Comparison of ENCODE assay signal across 22 cellular contexts in the genomic region with DNA sequence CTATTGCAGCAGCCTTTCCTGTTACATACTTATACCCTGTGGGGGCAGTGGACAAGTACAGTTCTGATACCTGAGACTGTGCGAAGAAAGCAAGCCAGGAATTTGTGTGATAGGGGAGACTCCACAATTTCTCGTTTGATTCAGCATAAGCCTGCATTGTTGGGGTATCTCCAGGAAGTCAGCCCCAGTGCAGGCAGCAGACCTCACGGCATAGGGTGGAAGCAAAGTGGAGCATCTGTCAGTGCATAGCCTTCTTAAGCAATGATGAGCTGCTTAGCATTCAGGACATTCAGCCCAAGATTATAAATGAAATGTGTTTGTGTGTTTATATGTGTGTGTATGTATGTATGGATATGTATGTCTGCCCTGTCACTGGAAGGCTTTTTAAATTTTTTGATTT.
"Had no signal": no experiment of that assay in that cellular context is flagged by ENCODE, and none has a peak within 500 bp of the region (broad histone marks: within the 10 kb centered on the region; RNA-seq: fewer than 3 reads in every experiment).

No MANE protein-coding gene starts in this region.

- FAIRE-seq: endothelial cell of umbilical vein, frontal cortex, islet of Langerhans, keratinocyte had no signal

- H3K27me3 ChIP-seq: dorsolateral prefrontal cortex, esophagus muscularis mucosa, foreskin keratinocyte, gastroesophageal sphincter, heart left ventricle, left lung had no signal

- H3K36me3 ChIP-seq: esophagus muscularis mucosa, gastroesophageal sphincter, heart left ventricle, left lung, lower lobe of right lung had no signal

- H3K9me3 ChIP-seq: esophagus muscularis mucosa, gastroesophageal sphincter, heart left ventricle, left lung, lower lobe of right lung, mucosa of descending colon had no signal

- H3K4me3 ChIP-seq: coronary artery, dorsolateral prefrontal cortex, esophagus muscularis mucosa, gastroesophageal sphincter, heart left ventricle, left lung, lower lobe of right lung, mucosa of descending colon had no signal

- H3K27ac ChIP-seq: coronary artery, esophagus muscularis mucosa, foreskin keratinocyte, gastroesophageal sphincter, heart left ventricle, left lung, lower lobe of right lung had no signal

- DNase-seq: dermis blood vessel endothelial cell; effector CD4-positive, alpha-beta T cell; effector memory CD4-positive, alpha-beta T cell; foreskin keratinocyte; heart left ventricle; hippocampal formation; left cardiac atrium; left lung; left ventricle myocardium superior; lower lobe of right lung; mesenchymal stem cell; mucosa of descending colon; naive B cell; naive thymus-derived CD8-positive, alpha-beta T cell had no signal
